ENCODE assay signal across 26 cellular contexts in the genomic region with DNA sequence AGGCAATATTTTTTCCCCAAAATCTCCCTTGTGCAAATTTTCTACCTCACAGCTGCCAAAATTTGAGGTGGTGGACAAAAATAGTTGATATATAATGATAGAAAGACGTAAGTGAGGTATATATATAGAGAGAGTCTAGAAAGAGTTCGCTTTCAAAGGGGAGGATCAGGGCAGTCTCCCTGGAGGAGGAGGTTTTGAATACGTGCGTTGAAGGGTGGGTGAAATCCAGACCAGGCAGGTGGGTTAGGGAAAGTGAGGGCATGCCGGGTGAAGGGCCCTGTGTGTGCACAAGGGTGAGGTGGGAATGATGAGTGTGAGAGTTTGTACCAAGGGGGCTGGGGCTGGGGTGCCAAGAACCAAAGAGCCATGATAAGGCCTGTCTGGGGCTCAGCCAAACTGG.
DNase-seq lines count a peak whose midpoint lies in the region; ATAC-seq, FAIRE-seq and TF ChIP-seq lines count a peak whose summit lies in the region.
"Had no signal": no experiment of that assay in that cellular context is flagged by ENCODE, and none has a peak within 500 bp of the region (broad histone marks: within the 10 kb centered on the region; RNA-seq: fewer than 3 reads in every experiment).

No MANE protein-coding gene starts in this region.

- peaks cover 59% of the 10 kb centered on the region for H3K4me1 ChIP-seq in PC-9 (replicated peaks; ENCODE audit: insufficient read depth)
- peaks cover 0 to 7% (median 2%) of the 10 kb centered on the region in 4 experiments; a peak in 4 of 7 replicates for H3K4me1 ChIP-seq in H1 (replicated peaks in 1 of 4; ENCODE audit: control insufficient read depth in 3 of 4, insufficient read depth in 4 of 4, low read length in 3 of 4)
- peaks cover 27% of the 10 kb centered on the region for H3K4me1 ChIP-seq in osteoblast (ENCODE audit: insufficient read depth, low read length)
- peaks cover 39% of the 10 kb centered on the region for H3K4me1 ChIP-seq in upper lobe of right lung
- peaks cover 22% of the 10 kb centered on the region for H3K4me1 ChIP-seq in Caco-2

- H3F3A ChIP-seq in PC-9 (ENCODE audit: insufficient read depth, low read depth): peaks cover 64% of the 10 kb centered on the region

- H3K56ac ChIP-seq in H1 (replicated peaks; ENCODE audit: insufficient read length, low read depth, low read length): no peak overlapping the region

- no peak for TF ChIP-seq POLR2A in H1 (IDR thresholded peaks at IDR 0.05; ENCODE audit: control extremely low read depth in 1 of 2, low read depth in 2 of 2, low read length in 2 of 2)

- no peak overlapping the region for H3K14ac ChIP-seq in H1 (ENCODE audit: insufficient read length)

- no peaks in the 10 kb centered on the region for H3K9me3 Mint-ChIP-seq in Caco-2 (ENCODE audit: unreplicated experiment)
- H3K9me3 Mint-ChIP-seq: activated CD4-positive, alpha-beta T cell treated with anti-CD3 and anti-CD28 coated beads, Interleukin-2, amount 10 ng/mL, durations not matched to agents 7 days and 5 days; activated T-cell treated with anti-CD3 and anti-CD28 coated beads, Interleukin-2, amount 50 U/mL, for 24 hours; CD4-positive, alpha-beta T cell; stimulated activated naive CD8-positive, alpha-beta T cell treated with anti-CD3 and anti-CD28 coated beads, Interleukin-15, Interleukin-2, amounts not matched to agents 100 ng/mL and 50 ng/mL, for 24 hours; WTC11 had no signal

- H2BK15ac ChIP-seq in H1 (ENCODE audit: low read length): no peak overlapping the region

- H3K36me3 ChIP-seq in PC-9 (ENCODE audit: low read depth) (no peaks in the 10 kb centered on the region), H1 (ENCODE audit: control insufficient read depth in 2 of 4, insufficient read depth in 4 of 4, low read length in 3 of 4) (no peaks in the 10 kb centered on the region), osteoblast (ENCODE audit: insufficient read depth, low read length) (no peaks in the 10 kb centered on the region), upper lobe of right lung (no peaks in the 10 kb centered on the region), Caco-2 (ENCODE audit: control insufficient read depth, insufficient read depth, low read length) (no peaks in the 10 kb centered on the region)
- H3K36me3 ChIP-seq: transverse colon had no signal

- H3K27me3 ChIP-seq in PC-9 (ENCODE audit: insufficient read depth, low read depth) (no peaks in the 10 kb centered on the region), H1 (replicated peaks in 1 of 4; ENCODE audit: control insufficient read depth in 3 of 4, extremely low read depth in 1 of 4, insufficient read depth in 3 of 4, low read length in 3 of 4) (no peaks in the 10 kb centered on the region), osteoblast (ENCODE audit: insufficient read depth, low read length) (no peaks in the 10 kb centered on the region), upper lobe of right lung (no peaks in the 10 kb centered on the region), Caco-2 (replicated peaks; ENCODE audit: control insufficient read depth, insufficient read depth, low read length) (no peaks in the 10 kb centered on the region)
- H3K27me3 ChIP-seq: dorsolateral prefrontal cortex, transverse colon had no signal

- CTCF ChIA-PET in PC-9 (lab: Charles Lee): no interaction called here
- CTCF ChIA-PET in H1 (lab: Charles Lee; ENCODE audit: partially characterized antibody): no interaction called here
- CTCF ChIA-PET in Caco-2 (lab: Charles Lee): no interaction called here

- no peaks in the 10 kb centered on the region for H3K79me1 ChIP-seq in H1 (ENCODE audit: low read depth, low read length)

- H2BK12ac ChIP-seq in H1 (ENCODE audit: low read depth, low read length): no peak overlapping the region

- H3K23me2 ChIP-seq in H1 (ENCODE audit: low read depth, low read length): no peaks in the 10 kb centered on the region

- H3K4ac ChIP-seq in H1 (replicated peaks; ENCODE audit: insufficient read length, low read depth, low read length): no peak overlapping the region

- intact Hi-C loops in PC-9 (cut with micrococcal nuclease; ENCODE audit: unreplicated experiment) (no loop called here), upper lobe of right lung (cut with DNase I) (no loop called here), Caco-2 (cut with micrococcal nuclease; ENCODE audit: unreplicated experiment) (no loop called here)

- no peak overlapping the region for H3K9ac ChIP-seq in H1 (replicated peaks in 1 of 4; ENCODE audit: extremely low read depth in 1 of 4, low read depth in 3 of 4, low read length in 3 of 4)

- no peak overlapping the region for H2BK5ac ChIP-seq in H1 (ENCODE audit: low read depth, low read length)

- no peak for TF ChIP-seq EP300 in H1 (IDR thresholded peaks at IDR 0.05; ENCODE audit: borderline replicate concordance in 1 of 2, low read depth in 2 of 2, low read length in 2 of 2)

- H3K27ac Mint-ChIP-seq in Caco-2 (ENCODE audit: unreplicated experiment): no peak overlapping the region
- H3K27ac Mint-ChIP-seq: activated CD4-positive, alpha-beta T cell treated with anti-CD3 and anti-CD28 coated beads, Interleukin-2, amount 10 ng/mL, durations not matched to agents 7 days and 5 days; activated T-cell treated with anti-CD3 and anti-CD28 coated beads, Interleukin-2, amount 50 U/mL, for 24 hours; CD4-positive, alpha-beta T cell; stimulated activated naive CD8-positive, alpha-beta T cell treated with anti-CD3 and anti-CD28 coated beads, Interleukin-15, Interleukin-2, amounts not matched to agents 100 ng/mL and 50 ng/mL, for 24 hours; WTC11 had no signal

- TF ChIP-seq CTCF in PC-9 (conservative IDR thresholded peaks at IDR 0.05) (no peak), H1 (IDR thresholded peaks at IDR 0.05; ENCODE audit: control extremely low read depth in 1 of 3, insufficient read depth in 1 of 3, low read depth in 1 of 3, low read length in 3 of 3) (no peak), osteoblast (IDR thresholded peaks at IDR 0.05; ENCODE audit: extremely low read depth, low read depth, low read length) (no peak), upper lobe of right lung (IDR thresholded peaks at IDR 0.05) (no peak), Caco-2 (IDR thresholded peaks at IDR 0.05; ENCODE audit: insufficient read depth in 1 of 2, low read depth in 1 of 2, low read length in 1 of 2, severe bottlenecking in 1 of 2, unreplicated experiment in 1 of 2) (no peak)

- H3K9me2 ChIP-seq in PC-9 (ENCODE audit: insufficient read depth): no peaks in the 10 kb centered on the region

- H3K4me2 ChIP-seq in PC-9 (no peak overlapping the region), H1 (ENCODE audit: insufficient read depth in 1 of 2, low read depth in 2 of 2, low read length in 2 of 2) (no peak overlapping the region), osteoblast (ENCODE audit: insufficient read depth, low read length) (no peak overlapping the region)

- H3K4me3 Mint-ChIP-seq in Caco-2 (ENCODE audit: unreplicated experiment): no peak overlapping the region
- H3K4me3 Mint-ChIP-seq: activated CD4-positive, alpha-beta T cell treated with anti-CD3 and anti-CD28 coated beads, Interleukin-2, amount 10 ng/mL, durations not matched to agents 7 days and 5 days; activated T-cell treated with anti-CD3 and anti-CD28 coated beads, Interleukin-2, amount 50 U/mL, for 24 hours; CD4-positive, alpha-beta T cell; stimulated activated naive CD8-positive, alpha-beta T cell treated with anti-CD3 and anti-CD28 coated beads, Interleukin-15, Interleukin-2, amounts not matched to agents 100 ng/mL and 50 ng/mL, for 24 hours; WTC11 had no signal

- no peak overlapping the region for H4K91ac ChIP-seq in H1 (replicated peaks; ENCODE audit: insufficient read length, low read length)

- ATAC-seq in upper lobe of right lung (no peak), HG02642 (IDR thresholded peaks at IDR 0.05; ENCODE audit: poor library complexity, unreplicated experiment) (no peak)
- ATAC-seq: PC-3, WTC11 had no signal

- no peak overlapping the region for H3K18ac ChIP-seq in H1 (ENCODE audit: extremely low read depth, low read length)

- no peak overlapping the region for H4K8ac ChIP-seq in H1 (ENCODE audit: extremely low read depth, insufficient read depth, low read length)

- H4K20me1 ChIP-seq in PC-9 (ENCODE audit: insufficient read depth) (no peaks in the 10 kb centered on the region), H1 (replicated peaks in 1 of 2; ENCODE audit: control insufficient read depth in 1 of 2, insufficient read depth in 2 of 2, low read length in 2 of 2) (no peaks in the 10 kb centered on the region), osteoblast (ENCODE audit: insufficient read depth, low read length) (no peaks in the 10 kb centered on the region)

- FAIRE-seq in H1 (lab: Jason Lieb, UNC): no peak
- no peak for FAIRE-seq in frontal cortex (lab: Jason Lieb, UNC)
- FAIRE-seq: GM12892, islet of Langerhans had no signal

- H3K27ac ChIP-seq in PC-9 (peak overlapping the region; percentile 86; the same call in 1 of the 2 replicates), H1 (ENCODE audit: low read depth, low read length) (no peak overlapping the region), osteoblast (ENCODE audit: low read depth, low read length) (no peak overlapping the region), upper lobe of right lung (peak overlapping the region; percentile 47)

- H2AFZ ChIP-seq in PC-9 (no peak overlapping the region), H1 (ENCODE audit: low read length) (no peak overlapping the region), osteoblast (ENCODE audit: low read length) (no peak overlapping the region)

- H3K79me2 ChIP-seq in PC-9 (ENCODE audit: low read depth) (peaks cover under 1% of the 10 kb centered on the region), H1 (ENCODE audit: control insufficient read depth in 1 of 2, insufficient read depth in 2 of 2, low read length in 2 of 2) (no peaks in the 10 kb centered on the region), osteoblast (ENCODE audit: insufficient read depth, low read length) (no peaks in the 10 kb centered on the region)

- TF ChIP-seq RAD21 in H1 (IDR thresholded peaks at IDR 0.05 in 1 of 2, conservative IDR thresholded peaks at IDR 0.05 in 1 of 2; ENCODE audit: low read depth in 2 of 2, low read length in 2 of 2): no peak

- no peak overlapping the region for H2AK5ac ChIP-seq in H1 (ENCODE audit: low read depth, low read length)

- H3K9me3 ChIP-seq in PC-9 (ENCODE audit: insufficient read depth, low read depth) (no peaks in the 10 kb centered on the region), H1 (ENCODE audit: insufficient read depth in 2 of 2, low read depth in 1 of 2, low read length in 1 of 2) (no peaks in the 10 kb centered on the region), osteoblast (ENCODE audit: low read depth, low read length) (no peaks in the 10 kb centered on the region), upper lobe of right lung (no peaks in the 10 kb centered on the region), Caco-2 (no peaks in the 10 kb centered on the region)
- H3K9me3 ChIP-seq: transverse colon had no signal

- 86 to 100% methylated on average over 2 to 5 of the region's 5 CpGs for WGBS in H1 (ENCODE audit: extremely low coverage in 1 of 2, insufficient coverage in 1 of 2, insufficient read length in 1 of 2, insufficient replicate concordance in 2 of 2, low coverage in 1 of 2, low lambda C conversion rate in 2 of 2, missing lambda C conversion rate in 1 of 2), 2 experiments

- no TSS peak for BruUV-seq in PC-9 (replicated peaks; lab: Mats Ljungman, UMichigan)
- no TSS peak for BruUV-seq in Caco-2 (replicated peaks; lab: Mats Ljungman, UMichigan)

- POLR2A ChIA-PET in PC-9 (lab: Charles Lee; ENCODE audit: unreplicated experiment): no interaction called here
- POLR2A ChIA-PET in H1 (lab: Charles Lee; ENCODE audit: partially characterized antibody): interaction anchor here (0.6 kb wide), 1 partner anchor 301 kb away, joined by 3 read pairs; no protein-coding TSS in a partner anchor
- POLR2A ChIA-PET in Caco-2 (lab: Charles Lee): no interaction called here

- no peak overlapping the region for H3K23ac ChIP-seq in H1 (ENCODE audit: insufficient read length)

- 0 out of 2 replicates have a peak overlapping the region, but pooled peaks have one; percentile 18 for H2BK20ac ChIP-seq in H1 (ENCODE audit: low read length)

- no peak overlapping the region for H2BK120ac ChIP-seq in H1 (replicated peaks; ENCODE audit: low read depth, low read length)

- H3K27me3 Mint-ChIP-seq in Caco-2 (ENCODE audit: insufficient read depth, unreplicated experiment): no peaks in the 10 kb centered on the region
- H3K27me3 Mint-ChIP-seq: activated CD4-positive, alpha-beta T cell treated with anti-CD3 and anti-CD28 coated beads, Interleukin-2, amount 10 ng/mL, durations not matched to agents 7 days and 5 days had no signal

- H3K4me3 ChIP-seq in PC-9: no peak overlapping the region
- H3K4me3 ChIP-seq in H1 (ENCODE audit: extremely low read depth in 1 of 4, insufficient read depth in 2 of 4, low read depth in 3 of 4, low read length in 4 of 4): no peak overlapping the region
- H3K4me3 ChIP-seq in osteoblast (ENCODE audit: insufficient read depth, low read length): no peak overlapping the region
- no peak overlapping the region for H3K4me3 ChIP-seq in upper lobe of right lung
- H3K4me3 ChIP-seq in Caco-2 (ENCODE audit: low read depth, low read length): no peak overlapping the region
- H3K4me3 ChIP-seq: dorsolateral prefrontal cortex, lung, transverse colon had no signal

- DNase-seq in PC-9 (no peak), H1 (ENCODE audit: low read depth in 1 of 2, low spot score in 2 of 2) (no peak), osteoblast (ENCODE audit: insufficient read length, low spot score, missing footprints) (peak; percentile 9), upper lobe of right lung (no peak), frontal cortex (ENCODE audit: low spot score in 2 of 2) (no peak), Caco-2 (no peak)
- DNase-seq: activated CD4-positive, alpha-beta T cell treated with anti-CD3 and anti-CD28 coated beads, Interleukin-2, amount 10 ng/mL, durations not matched to agents 7 days and 5 days; activated naive CD4-positive, alpha-beta T cell; activated T-cell treated with anti-CD3 and anti-CD28 coated beads, Interleukin-2, amount 50 U/mL, for 24 hours; CD4-positive, alpha-beta T cell; cerebellar nuclear complex; dorsolateral prefrontal cortex; glutamatergic neuron; NCI-H1105; NCI-H187 treated with DMSO at 0.1 percent for 48 hours; NCI-H524 treated with DMSO at 0.1 percent for 48 hours; NK-92 treated with Interleukin-12 subunit alpha and Interleukin-12 subunit beta, amount 100 ng/mL, for 24 hours; PC-3; SW 1271; transverse colon had no signal

- H4K5ac ChIP-seq in H1 (ENCODE audit: insufficient read length, low read depth, low read length): no peak overlapping the region

- no peaks in the 10 kb centered on the region for H3K4me1 Mint-ChIP-seq in Caco-2 (ENCODE audit: low read depth, unreplicated experiment)

- H3K36me3 Mint-ChIP-seq in Caco-2 (ENCODE audit: insufficient read depth, unreplicated experiment): no peaks in the 10 kb centered on the region
- H3K36me3 Mint-ChIP-seq: WTC11 had no signal

Comparison
In these comparisons a context has a peak if more than half of its experiments do, and no peak if none do; other contexts are left out.
1. H3K27ac ChIP-seq: peak in PC-9 (single experiment) and upper lobe of right lung (single experiment); none in H1 (single experiment) and osteoblast (single experiment).